Comparison of ENCODE assay signal across 8 cellular contexts in genomic region chr20:25852968-25853717, GRCh38.
DNase-seq lines count a peak whose midpoint lies in the region; ATAC-seq and TF ChIP-seq lines count a peak whose summit lies in the region.
"Not testable (repeated sequence)": the region's sequence is repeated elsewhere in the genome, so short reads cannot be mapped to it uniquely, and the experiment has no call there.

No MANE protein-coding gene starts in this region.

- not testable (repeated sequence) for H3K27ac Mint-ChIP-seq in activated CD4-positive, alpha-beta T cell treated with anti-CD3 and anti-CD28 coated beads, Interleukin-2, amount 10 ng/mL, durations not matched to agents 24 days and 14 days
- peak overlapping the region in 8 of 9 donors; percentile 52 to 85 (median 75) for H3K27ac Mint-ChIP-seq in naive thymus-derived CD4-positive, alpha-beta T cell

- not testable (repeated sequence) for H3K36me3 Mint-ChIP-seq in activated CD4-positive, alpha-beta T cell treated with anti-CD3 and anti-CD28 coated beads, Interleukin-2, amount 10 ng/mL, durations not matched to agents 24 days and 14 days (ENCODE audit: low read depth); naive thymus-derived CD4-positive, alpha-beta T cell

- peak; percentile 4 for DNase-seq in NCI-H1092 treated with DMSO at 0.1 percent for 48 hours (lab: John Stamatoyannopoulos, UW)
- not testable (repeated sequence) for DNase-seq in activated CD4-positive, alpha-beta T cell treated with anti-CD3 and anti-CD28 coated beads, Interleukin-2, amount 10 ng/mL, durations not matched to agents 24 days and 14 days; stomach
- DNase-seq in mammary epithelial cell: peak; percentile 27
- peak; percentile 75 for DNase-seq in cardiac septum (ENCODE audit: low spot score)
- DNase-seq in naive thymus-derived CD4-positive, alpha-beta T cell: peak in 1 of 9 donors; percentile 19

- not testable (repeated sequence) for H3K27ac ChIP-seq in BLaER1; mammary epithelial cell (ENCODE audit: insufficient read depth, low read depth, low read length)
- peak overlapping the region; percentile 41 for H3K27ac ChIP-seq in naive thymus-derived CD4-positive, alpha-beta T cell (ENCODE audit: low read depth, low read length)
- H3K27ac ChIP-seq in stomach: peak overlapping the region in 4 of 5 donors; percentile 40 to 82 (median 72)

- TF ChIP-seq POLR2A in stomach (IDR thresholded peaks at IDR 0.05): not testable (repeated sequence)

- not testable (repeated sequence) for H3K27me3 ChIP-seq in BLaER1; mammary epithelial cell (ENCODE audit: insufficient read depth, low read length); naive thymus-derived CD4-positive, alpha-beta T cell (ENCODE audit: control insufficient read depth in 2 of 2, insufficient read depth in 2 of 2, low read length in 2 of 2)
- H3K27me3 ChIP-seq in stomach: peaks cover 0 to 20% (median 2%) of the 10 kb centered on the region in 3 donors

- intact Hi-C loops in activated CD4-positive, alpha-beta T cell treated with anti-CD3 and anti-CD28 coated beads, Interleukin-2, amount 10 ng/mL, durations not matched to agents 24 days and 14 days (cut with micrococcal nuclease); mammary epithelial cell (cut with micrococcal nuclease); cardiac septum (cut with DNase I); naive thymus-derived CD4-positive, alpha-beta T cell (cut with micrococcal nuclease); stomach (cut with DNase I; ENCODE audit: low total_unique reads): not testable (repeated sequence)

- H4K20me1 ChIP-seq in BLaER1; mammary epithelial cell (ENCODE audit: insufficient read depth, low read length): not testable (repeated sequence)

- not testable (repeated sequence) for H3K79me2 ChIP-seq in mammary epithelial cell (ENCODE audit: insufficient read depth, low read length)

- not testable (repeated sequence) for H3K4me1 ChIP-seq in BLaER1; mammary epithelial cell (ENCODE audit: insufficient read depth, low read length); naive thymus-derived CD4-positive, alpha-beta T cell (ENCODE audit: control insufficient read depth in 2 of 2, insufficient read depth in 2 of 2, low read length in 2 of 2)
- H3K4me1 ChIP-seq in stomach: peaks cover 0 to 36% (median 16%) of the 10 kb centered on the region in 4 donors

- H3K4me2 ChIP-seq in BLaER1 (peak overlapping the region; percentile 69), mammary epithelial cell (ENCODE audit: insufficient read depth, low read depth, low read length) (peak overlapping the region; percentile 94)

- not testable (repeated sequence) for H3K36me3 ChIP-seq in BLaER1; mammary epithelial cell (ENCODE audit: insufficient read depth, low read length); naive thymus-derived CD4-positive, alpha-beta T cell (ENCODE audit: control insufficient read depth in 2 of 3, insufficient read depth in 3 of 3, low read length in 3 of 3); stomach

- peak overlapping the region; percentile 67 for H3K4me3 ChIP-seq in BLaER1
- peak overlapping the region; percentile 57 to 67 (median 58) for H3K4me3 ChIP-seq in mammary epithelial cell (replicated peaks in 1 of 3; ENCODE audit: insufficient read depth in 1 of 3, low read depth in 2 of 3, low read length in 3 of 3)
- H3K4me3 ChIP-seq in naive thymus-derived CD4-positive, alpha-beta T cell (ENCODE audit: low read length): peak overlapping the region; percentile 84
- peak overlapping the region; percentile 53 to 73 (median 67) for H3K4me3 ChIP-seq in stomach

- peaks cover 10% of the 10 kb centered on the region for H3K27me3 Mint-ChIP-seq in activated CD4-positive, alpha-beta T cell treated with anti-CD3 and anti-CD28 coated beads, Interleukin-2, amount 10 ng/mL, durations not matched to agents 24 days and 14 days
- H3K27me3 Mint-ChIP-seq in naive thymus-derived CD4-positive, alpha-beta T cell: peaks cover 22 to 37% (median 29%) of the 10 kb centered on the region in 5 donors

- POLR2A ChIA-PET in naive thymus-derived CD4-positive, alpha-beta T cell (lab: Charles Lee): not testable (repeated sequence)

- CTCF ChIA-PET in mammary epithelial cell (lab: Charles Lee; ENCODE audit: low non-redundant PET); naive thymus-derived CD4-positive, alpha-beta T cell (lab: Charles Lee): not testable (repeated sequence)

- peak overlapping the region; percentile 99 for H2AFZ ChIP-seq in mammary epithelial cell (ENCODE audit: low read depth, low read length)

- TF ChIP-seq EP300 in stomach (IDR thresholded peaks at IDR 0.05): not testable (repeated sequence)

- ATAC-seq in GM21786 (IDR thresholded peaks at IDR 0.05; ENCODE audit: unreplicated experiment): peak; percentile 11
- ATAC-seq in naive thymus-derived CD4-positive, alpha-beta T cell: peak; percentile 41

- in situ Hi-C loops in mammary epithelial cell (cut with MboI; ENCODE audit: low sequenced_read_pairs in 2 of 2): loop anchor here (25.0 kb wide), 5 partner anchors 166 to 866 kb away; partner anchors contain the start of genes APMAP (in 1 of the 2), GINS1 (in 1 of the 2) and ZNF337 (in 1 of the 2)

- dilution Hi-C loops in mammary epithelial cell (cut with HindIII; ENCODE audit: low sequenced_read_pairs): not testable (repeated sequence)

- not testable (repeated sequence) for H3K9me3 Mint-ChIP-seq in activated CD4-positive, alpha-beta T cell treated with anti-CD3 and anti-CD28 coated beads, Interleukin-2, amount 10 ng/mL, durations not matched to agents 24 days and 14 days; naive thymus-derived CD4-positive, alpha-beta T cell

- WGBS in mammary epithelial cell (ENCODE audit: low coverage, missing lambda C conversion rate): 22% methylated on average over 23 of the region's 31 CpGs
- WGBS in stomach, 5 donors: 41 to 63% (median 51%) methylated on average over 24 to 31 of the region's 31 CpGs

- peaks cover 18% of the 10 kb centered on the region for H3K4me1 Mint-ChIP-seq in activated CD4-positive, alpha-beta T cell treated with anti-CD3 and anti-CD28 coated beads, Interleukin-2, amount 10 ng/mL, durations not matched to agents 24 days and 14 days
- H3K4me1 Mint-ChIP-seq in naive thymus-derived CD4-positive, alpha-beta T cell: peaks cover 18 to 31% (median 24%) of the 10 kb centered on the region in 7 donors

- TF ChIP-seq CTCF in mammary epithelial cell (conservative IDR thresholded peaks at IDR 0.05 in 1 of 2, IDR thresholded peaks at IDR 0.05 in 1 of 2; ENCODE audit: extremely low read depth in 1 of 2, insufficient read depth in 1 of 2, low read depth in 1 of 2, low read length in 2 of 2); stomach (IDR thresholded peaks at IDR 0.05): not testable (repeated sequence)

- H3K9ac ChIP-seq in BLaER1: peak overlapping the region; percentile 57; the same call in 1 of the 2 replicates
- not testable (repeated sequence) for H3K9ac ChIP-seq in mammary epithelial cell (ENCODE audit: insufficient read depth, low read length)

- not testable (repeated sequence) for BruUV-seq in mammary epithelial cell (replicated peaks; lab: Mats Ljungman, UMichigan)

- peak overlapping the region; percentile 93 for H3K4me3 Mint-ChIP-seq in activated CD4-positive, alpha-beta T cell treated with anti-CD3 and anti-CD28 coated beads, Interleukin-2, amount 10 ng/mL, durations not matched to agents 24 days and 14 days
- peak overlapping the region; percentile 82 to 95 (median 92) for H3K4me3 Mint-ChIP-seq in naive thymus-derived CD4-positive, alpha-beta T cell

- not testable (repeated sequence) for H3K9me3 ChIP-seq in BLaER1; mammary epithelial cell (replicated peaks; ENCODE audit: insufficient read depth, low read length); naive thymus-derived CD4-positive, alpha-beta T cell (ENCODE audit: control insufficient read depth in 2 of 3, low read length in 3 of 3); stomach
